ENCODE assay signal across 20 cellular contexts in genomic region chr5:172605466-172605865, GRCh38.
"Had no signal": no experiment of that assay in that cellular context is flagged by ENCODE, and none has a peak within 500 bp of the region (broad histone marks: within the 10 kb centered on the region; RNA-seq: fewer than 3 reads in every experiment).

No MANE protein-coding gene starts in this region.

- H3K9me3 ChIP-seq: colonic mucosa, testis, transverse colon had no signal

- H3K4me1 ChIP-seq: colonic mucosa, psoas muscle had no signal

- H3K27me3 ChIP-seq: colonic mucosa, testis, transverse colon had no signal

- DNase-seq: colonic mucosa; effector CD4-positive, alpha-beta T cell; endodermal cell; immature natural killer cell; kidney; left cardiac atrium; naive thymus-derived CD4-positive, alpha-beta T cell; nephron progenitor cell; psoas muscle; retina; stimulated activated CD4-positive, alpha-beta T cell treated with anti-CD3 and anti-CD28 coated beads, Interleukin-2, amount 100 ng/mL, for 24 hours; stimulated activated CD4-positive, alpha-beta T cell treated with anti-CD3 and anti-CD28 coated beads, Interleukin-4, amount 100 ng/mL, for 4 hours; stimulated activated naive B cell treated with anti-CD40 and anti-IgM and Interleukin-4, amounts not matched to agents 10 μg/mL and 1 μg/mL and 100 μg/mL, for 72 hours; stimulated activated naive CD8-positive, alpha-beta T cell treated with anti-CD3 and anti-CD28 coated beads, Interleukin-15, amount 100 ng/mL, for 72 hours; testis; transverse colon had no signal

- H3K36me3 ChIP-seq: colonic mucosa, transverse colon had no signal

- FAIRE-seq: endothelial cell of umbilical vein, frontal cortex, kidney had no signal

- ATAC-seq: naive thymus-derived CD4-positive, alpha-beta T cell; sciatic nerve; stimulated activated naive B cell treated with anti-CD40 and anti-IgM and Interleukin-4, amounts not matched to agents 10 μg/mL and 1 μg/mL and 100 μg/mL, for 72 hours; stimulated activated naive CD8-positive, alpha-beta T cell treated with anti-CD3 and anti-CD28 coated beads, Interleukin-15, amount 100 ng/mL, for 72 hours had no signal

- H3K4me3 ChIP-seq: colonic mucosa, psoas muscle, skin epidermis, testis, transverse colon had no signal

- H3K27ac ChIP-seq: colonic mucosa, psoas muscle, testis, transverse colon had no signal
